In genomic region chrX:73819864-73820558, GRCh38 we compare ENCODE assay signal across 3 cellular contexts. TPM values are rescaled to one million over a fixed set of nuclear protein-coding genes. Genes with fewer than 3 reads are reported as not detected.
"Had no signal": no experiment of that assay in that cellular context is flagged by ENCODE, and none has a peak within 500 bp of the region (broad histone marks: within the 10 kb centered on the region; RNA-seq: fewer than 3 reads in every experiment).

No MANE protein-coding gene starts in this region.

RNA-seq across cellular contexts. Expression of gene XIST, which starts 32.5 kb away (rescaled TPM):
- total RNA-seq: epithelial cell of proximal tubule, foreskin keratinocyte, hepatocyte had no signal
